8 cellular contexts compared by ENCODE assay signal in genomic region chr11:78078218-78079167, GRCh38. TPM values are rescaled to one million over a fixed set of nuclear protein-coding genes. Genes with fewer than 3 reads are reported as not detected.
DNase-seq lines count a peak whose midpoint lies in the region; ATAC-seq and TF ChIP-seq lines count a peak whose summit lies in the region.

No MANE protein-coding gene starts in this region.

- no peak for TF ChIP-seq POLR2A in testis (IDR thresholded peaks at IDR 0.05)

- peak overlapping the region; percentile 91 for H3K4me3 Mint-ChIP-seq in activated CD4-positive, alpha-beta T cell treated with anti-CD3 and anti-CD28 coated beads for 36 hours
- peak overlapping the region; percentile 84 for H3K4me3 Mint-ChIP-seq in activated T-helper 17 cell treated with anti-CD3 and anti-CD28 coated beads, Interleukin-2, amount 50 U/mL, for 72 hours

- peaks cover 15% of the 10 kb centered on the region for H3K4me1 ChIP-seq in testis

- 26 to 28% methylated on average over 21 of the region's 21 CpGs for WGBS in testis, 2 donors

- intact Hi-C loops in activated CD4-positive, alpha-beta T cell treated with anti-CD3 and anti-CD28 coated beads for 36 hours (cut with DNase I, micrococcal nuclease), result loop anchor here (1.0 to 5.0 kb wide), 6 partner anchors 61 to 494 kb away; partner anchors contain the start of genes ALG8 (in 1 of the 2), CLNS1A (in 1 of the 2), GAB2 (in 1 of the 2) and INTS4 (in 1 of the 2)
- intact Hi-C loops in left colon (cut with DNase I, micrococcal nuclease), result no loop called here
- intact Hi-C loops in testis (cut with DNase I; ENCODE audit: low total_unique reads), result no loop called here

- peaks cover 49% of the 10 kb centered on the region for H3K4me1 Mint-ChIP-seq in activated CD4-positive, alpha-beta T cell treated with anti-CD3 and anti-CD28 coated beads for 36 hours
- H3K4me1 Mint-ChIP-seq in activated T-helper 17 cell treated with anti-CD3 and anti-CD28 coated beads, Interleukin-2, amount 50 U/mL, for 72 hours, result peaks cover 30% of the 10 kb centered on the region

- H3K9me3 Mint-ChIP-seq in activated CD4-positive, alpha-beta T cell treated with anti-CD3 and anti-CD28 coated beads for 36 hours (ENCODE audit: low read depth), result no peaks in the 10 kb centered on the region
- H3K9me3 Mint-ChIP-seq in activated T-helper 17 cell treated with anti-CD3 and anti-CD28 coated beads, Interleukin-2, amount 50 U/mL, for 72 hours, result no peaks in the 10 kb centered on the region

- H3K27ac ChIP-seq in testis, result peak overlapping the region in 1 of 2 donors; percentile 83

- CTCF ChIA-PET in activated CD4-positive, alpha-beta T cell treated with anti-CD3 and anti-CD28 coated beads for 36 hours (lab: Charles Lee), result interaction anchor here (0.6 to 1.2 kb wide), 5 partner anchors 7 to 923 kb away, joined by 3 to 6 read pairs (median 3); partner anchors contain the start of gene INTS4

- POLR2A ChIA-PET in activated CD4-positive, alpha-beta T cell treated with anti-CD3 and anti-CD28 coated beads for 36 hours (lab: Charles Lee), result interaction anchor here (0.6 to 1.8 kb wide), 4 partner anchors 49 to 1098 kb away, joined by 3 to 9 read pairs (median 4); partner anchors contain the start of gene INTS4

- H3K36me3 Mint-ChIP-seq in activated CD4-positive, alpha-beta T cell treated with anti-CD3 and anti-CD28 coated beads for 36 hours (ENCODE audit: low read depth), result peaks cover 7% of the 10 kb centered on the region
- peaks cover 11% of the 10 kb centered on the region for H3K36me3 Mint-ChIP-seq in activated T-helper 17 cell treated with anti-CD3 and anti-CD28 coated beads, Interleukin-2, amount 50 U/mL, for 72 hours (ENCODE audit: low read depth)

- peak overlapping the region; percentile 84 to 94 for H3K4me3 ChIP-seq in testis

- peak overlapping the region; percentile 90 for H3K27ac Mint-ChIP-seq in activated CD4-positive, alpha-beta T cell treated with anti-CD3 and anti-CD28 coated beads for 36 hours
- peak overlapping the region; percentile 88 for H3K27ac Mint-ChIP-seq in activated T-helper 17 cell treated with anti-CD3 and anti-CD28 coated beads, Interleukin-2, amount 50 U/mL, for 72 hours

- no peaks in the 10 kb centered on the region for H3K27me3 Mint-ChIP-seq in activated CD4-positive, alpha-beta T cell treated with anti-CD3 and anti-CD28 coated beads for 36 hours
- H3K27me3 Mint-ChIP-seq in activated T-helper 17 cell treated with anti-CD3 and anti-CD28 coated beads, Interleukin-2, amount 50 U/mL, for 72 hours, result no peaks in the 10 kb centered on the region

- no peak for ATAC-seq in activated CD4-positive, alpha-beta T cell treated with anti-CD3 and anti-CD28 coated beads for 36 hours
- no peak for ATAC-seq in activated T-helper 17 cell treated with anti-CD3 and anti-CD28 coated beads, Interleukin-2, amount 50 U/mL, for 72 hours (replicated peaks)
- ATAC-seq in left colon (peak; percentile 22), GM21423 (IDR thresholded peaks at IDR 0.05; ENCODE audit: unreplicated experiment) (no peak)

- H3K9me3 ChIP-seq in testis, result no peaks in the 10 kb centered on the region

- H3K36me3 ChIP-seq in testis (ENCODE audit: low read depth, missing control alignments), result no peaks in the 10 kb centered on the region

- in situ Hi-C loops in G401 (cut with HindIII; ENCODE audit: low sequenced_read_pairs), result no loop called here

- H3K27me3 ChIP-seq in testis, result no peaks in the 10 kb centered on the region

- no peak for TF ChIP-seq CTCF in testis (IDR thresholded peaks at IDR 0.05)

- no peak for DNase-seq in activated CD4-positive, alpha-beta T cell treated with anti-CD3 and anti-CD28 coated beads for 36 hours
- DNase-seq in activated CD4-positive, alpha-beta T cell treated with anti-CD3 and anti-CD28 coated beads for 1 hour, result no peak
- DNase-seq in left colon (peak in 1 of 2 donors; percentile 19), testis (no peak), GM19240 (ENCODE audit: insufficient read length, low spot score) (no peak), G401 (ENCODE audit: low spot score) (no peak)

RNA-seq across cellular contexts. Expression of gene NDUFC2, which starts 1.2 kb away (rescaled TPM):
- total RNA-seq in activated CD4-positive, alpha-beta T cell treated with anti-CD3 and anti-CD28 coated beads for 36 hours, result 100 to 1,000 TPM; 214 to 236 TPM
- 100 to 1,000 TPM in 1 of 2 donors, 10 to 100 TPM in 1; 80.5 to 149 TPM for total RNA-seq in activated T-helper 17 cell treated with anti-CD3 and anti-CD28 coated beads, Interleukin-2, amount 50 U/mL, for 72 hours
- total RNA-seq in left colon (100 to 1,000 TPM; 208 to 225 TPM), testis (100 to 1,000 TPM in 1 of 2 donors, 10 to 100 TPM in 1; 94.7 to 105 TPM)
- 210 TPM for polyA plus RNA-seq in testis (ENCODE audit: insufficient read depth, low read depth, low replicate concordance)
- 175 and 183 TPM in 2 replicates for total RNA-seq in G401 (2014; rRNA removed; shearing (Covaris generic))

RNA-seq across cellular contexts. Expression of gene THRSP, which starts 14.8 kb away (rescaled TPM):
- total RNA-seq in activated CD4-positive, alpha-beta T cell treated with anti-CD3 and anti-CD28 coated beads for 36 hours, result not detected
- not detected for total RNA-seq in activated T-helper 17 cell treated with anti-CD3 and anti-CD28 coated beads, Interleukin-2, amount 50 U/mL, for 72 hours
- total RNA-seq in left colon (under 1 TPM in 1 of 2 donors, not detected in 1; 0.22 TPM), testis (under 1 TPM in 1 of 2 donors, not detected in 1; 0.31 TPM)
- 0.37 TPM for polyA plus RNA-seq in testis (ENCODE audit: insufficient read depth, low read depth, low replicate concordance)
- not detected in 2 replicates for total RNA-seq in G401 (2014; rRNA removed; shearing (Covaris generic))

RNA-seq across cellular contexts. Expression of gene KCTD14, which starts 55.4 kb away (rescaled TPM):
- under 1 TPM; 0.14 to 0.21 TPM for total RNA-seq in activated CD4-positive, alpha-beta T cell treated with anti-CD3 and anti-CD28 coated beads for 36 hours
- total RNA-seq in activated T-helper 17 cell treated with anti-CD3 and anti-CD28 coated beads, Interleukin-2, amount 50 U/mL, for 72 hours, result under 1 TPM in 1 of 2 donors, not detected in 1; 0.21 TPM
- 10 to 100 TPM; 11.9 to 13.8 TPM for total RNA-seq in left colon
- total RNA-seq in testis, result 1 to 10 TPM in 1 of 2 donors, under 1 TPM in 1; 0.71 to 1.4 TPM
- 3.8 TPM for polyA plus RNA-seq in testis (ENCODE audit: insufficient read depth, low read depth, low replicate concordance)
- total RNA-seq in G401 (2014; rRNA removed; shearing (Covaris generic)), result 9.6 and 16.9 TPM in 2 replicates

Comparison
In these comparisons a context has a peak if more than half of its experiments do, and no peak if none do; other contexts are left out.
1. intact Hi-C loops: an anchor here in activated CD4-positive, alpha-beta T cell treated with anti-CD3 and anti-CD28 coated beads for 36 hours (1.0 to 5.0 kb wide); none called in left colon and testis.